1 cellular context compared by ENCODE assay signal in the genomic region with DNA sequence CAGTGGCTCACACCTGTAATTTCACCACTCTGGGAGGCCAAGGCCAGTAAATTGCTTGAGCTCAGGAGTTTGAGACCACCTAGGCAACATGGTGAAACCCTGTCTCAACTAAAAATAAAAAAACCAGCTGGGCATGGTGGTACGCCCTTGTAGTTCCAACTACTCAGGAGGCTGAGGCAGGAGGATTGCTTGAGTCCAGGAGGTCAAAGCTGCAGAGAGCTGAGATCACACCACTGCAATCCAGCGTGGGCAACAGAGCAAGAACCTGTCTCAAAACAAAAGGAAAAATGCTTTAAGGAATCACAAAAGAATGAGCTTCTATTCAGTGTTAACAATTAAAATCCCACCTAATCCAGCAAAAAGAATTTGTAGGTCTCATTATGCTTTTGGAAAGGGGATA.
TF ChIP-seq lines count a peak whose summit lies in the region.

No MANE protein-coding gene starts in this region.

TF ChIP-seq in HepG2, 621 proteins besides CTCF, POLR2A, EP300 and RAD21:
- TF ChIP-seq, protein P1, sequence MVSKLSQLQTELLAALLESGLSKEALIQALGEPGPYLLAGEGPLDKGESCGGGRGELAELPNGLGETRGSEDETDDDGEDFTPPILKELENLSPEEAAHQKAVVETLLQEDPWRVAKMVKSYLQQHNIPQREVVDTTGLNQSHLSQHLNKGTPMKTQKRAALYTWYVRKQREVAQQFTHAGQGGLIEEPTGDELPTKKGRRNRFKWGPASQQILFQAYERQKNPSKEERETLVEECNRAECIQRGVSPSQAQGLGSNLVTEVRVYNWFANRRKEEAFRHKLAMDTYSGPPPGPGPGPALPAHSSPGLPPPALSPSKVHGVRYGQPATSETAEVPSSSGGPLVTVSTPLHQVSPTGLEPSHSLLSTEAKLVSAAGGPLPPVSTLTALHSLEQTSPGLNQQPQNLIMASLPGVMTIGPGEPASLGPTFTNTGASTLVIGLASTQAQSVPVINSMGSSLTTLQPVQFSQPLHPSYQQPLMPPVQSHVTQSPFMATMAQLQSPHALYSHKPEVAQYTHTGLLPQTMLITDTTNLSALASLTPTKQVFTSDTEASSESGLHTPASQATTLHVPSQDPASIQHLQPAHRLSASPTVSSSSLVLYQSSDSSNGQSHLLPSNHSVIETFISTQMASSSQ (IDR thresholded peaks at IDR 0.05; ENCODE audit: low read depth): no peak
- TF ChIP-seq, protein P1 (CRISPR knock-in tag; IDR thresholded peaks at IDR 0.05; ENCODE audit: borderline replicate concordance): no peak
- TF ChIP-seq, protein P2, sequence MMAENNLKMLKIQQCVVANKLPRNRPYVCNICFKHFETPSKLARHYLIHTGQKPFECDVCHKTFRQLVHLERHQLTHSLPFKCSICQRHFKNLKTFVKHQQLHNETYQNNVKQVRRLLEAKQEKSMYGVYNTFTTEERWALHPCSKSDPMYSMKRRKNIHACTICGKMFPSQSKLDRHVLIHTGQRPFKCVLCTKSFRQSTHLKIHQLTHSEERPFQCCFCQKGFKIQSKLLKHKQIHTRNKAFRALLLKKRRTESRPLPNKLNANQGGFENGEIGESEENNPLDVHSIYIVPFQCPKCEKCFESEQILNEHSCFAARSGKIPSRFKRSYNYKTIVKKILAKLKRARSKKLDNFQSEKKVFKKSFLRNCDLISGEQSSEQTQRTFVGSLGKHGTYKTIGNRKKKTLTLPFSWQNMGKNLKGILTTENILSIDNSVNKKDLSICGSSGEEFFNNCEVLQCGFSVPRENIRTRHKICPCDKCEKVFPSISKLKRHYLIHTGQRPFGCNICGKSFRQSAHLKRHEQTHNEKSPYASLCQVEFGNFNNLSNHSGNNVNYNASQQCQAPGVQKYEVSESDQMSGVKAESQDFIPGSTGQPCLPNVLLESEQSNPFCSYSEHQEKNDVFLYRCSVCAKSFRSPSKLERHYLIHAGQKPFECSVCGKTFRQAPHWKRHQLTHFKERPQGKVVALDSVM (CRISPR knock-in tag; IDR thresholded peaks at IDR 0.05): peak; percentile 87
